16 cellular contexts compared by ENCODE assay signal in genomic region chr6:1930356-1930755, GRCh38.
"Had no signal": no experiment of that assay in that cellular context is flagged by ENCODE, and none has a peak within 500 bp of the region (broad histone marks: within the 10 kb centered on the region; RNA-seq: fewer than 3 reads in every experiment).

No MANE protein-coding gene starts in this region.

- ATAC-seq: left colon; sciatic nerve; SK-N-SH treated with all-trans-retinoic acid at 6 μM for 48 hours; stimulated activated naive CD8-positive, alpha-beta T cell treated with anti-CD3 and anti-CD28 coated beads, Interleukin-15, amount 100 ng/mL, for 72 hours had no signal

- H3K9me3 ChIP-seq: esophagus squamous epithelium, ovary, testis, uterus had no signal

- H3K27ac ChIP-seq: esophagus squamous epithelium, ovary, spleen, testis, uterus, WERI-Rb-1 had no signal

- H3K36me3 ChIP-seq: ovary, uterus, WERI-Rb-1 had no signal

- H3K27me3 ChIP-seq: esophagus squamous epithelium, ovary, spleen, testis, uterus had no signal

- H3K4me1 ChIP-seq: esophagus squamous epithelium, spleen, testis, uterus had no signal

- DNase-seq: activated CD4-positive, alpha-beta memory T cell treated with anti-CD3 and anti-CD28 coated beads, Interleukin-2, amount 10 ng/mL, durations not matched to agents 7 days and 5 days; activated effector memory CD4-positive, alpha-beta T cell treated with anti-CD3 and anti-CD28 coated beads, Interleukin-2, amount 50 U/mL, for 16 hours; activated T-cell treated with anti-CD3 and anti-CD28 coated beads, Interleukin-2, amount 50 U/mL, for 48 hours; esophagus squamous epithelium; head of caudate nucleus; left colon; midbrain; ovary; spleen; stimulated activated naive CD8-positive, alpha-beta T cell treated with anti-CD3 and anti-CD28 coated beads, Interleukin-15, amount 100 ng/mL, for 72 hours; testis; uterus; WERI-Rb-1 had no signal

- H3K4me3 ChIP-seq: esophagus squamous epithelium, lung, ovary, spleen, testis, uterus had no signal
